Comparison of ENCODE assay signal across 1 cellular context in the genomic region with DNA sequence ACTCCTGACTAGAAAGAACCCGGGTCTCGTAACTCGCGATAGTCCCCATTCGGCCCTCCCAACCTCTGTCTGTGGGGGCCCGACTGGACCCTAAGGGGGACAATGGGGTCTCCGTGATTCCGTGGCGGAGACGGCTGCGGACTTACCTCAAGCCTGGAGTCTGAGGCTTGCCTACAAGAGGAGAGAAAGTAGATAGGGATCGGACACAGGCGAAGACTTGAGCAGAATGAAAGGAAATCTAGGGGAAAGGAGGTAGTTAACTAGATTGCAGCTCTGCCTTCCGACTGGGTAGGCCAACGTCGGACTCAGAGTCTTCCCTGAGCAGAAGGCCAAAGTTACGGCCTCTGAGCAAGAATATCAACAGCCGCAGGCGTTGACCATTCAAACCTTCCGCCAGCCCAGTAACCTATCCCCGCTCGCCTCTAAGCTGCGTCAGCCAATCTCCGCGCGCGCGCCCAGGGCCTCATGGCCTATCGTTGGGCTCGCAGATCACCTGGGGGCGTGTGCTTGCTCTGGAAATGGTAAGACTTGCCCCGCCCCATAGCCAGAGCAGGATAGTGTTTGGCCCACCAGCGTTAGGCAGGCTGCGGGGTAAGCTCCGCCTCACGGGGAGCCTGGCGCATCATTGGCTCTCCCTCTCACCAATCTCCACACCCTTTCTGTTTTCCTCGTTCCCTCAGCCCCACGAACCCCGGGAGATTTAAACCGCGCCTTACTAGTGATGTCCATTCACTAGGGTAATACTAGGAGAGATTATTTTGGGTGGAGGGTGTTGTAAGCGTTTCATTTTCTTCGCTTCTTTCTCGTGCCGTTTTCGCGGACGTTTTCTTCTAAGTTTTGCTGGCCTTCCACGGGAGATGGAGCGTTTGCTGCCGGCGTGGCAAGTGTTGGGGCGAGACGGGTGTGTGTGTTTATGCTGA.
TF ChIP-seq lines count a peak whose summit lies in the region.

A gene (minus strand): TSS at position 356 of the 920 bp plus-strand sequence. CDS start 624 bp downstream, outside the sequence.

TF ChIP-seq in HepG2, 621 proteins besides CTCF, POLR2A, EP300 and RAD21 (continued from another document and continues in another):
- TF ChIP-seq, protein P1, sequence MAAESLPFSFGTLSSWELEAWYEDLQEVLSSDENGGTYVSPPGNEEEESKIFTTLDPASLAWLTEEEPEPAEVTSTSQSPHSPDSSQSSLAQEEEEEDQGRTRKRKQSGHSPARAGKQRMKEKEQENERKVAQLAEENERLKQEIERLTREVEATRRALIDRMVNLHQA (CRISPR knock-in tag; IDR thresholded peaks at IDR 0.05), result no peak
- TF ChIP-seq ZNF136 (CRISPR knock-in tag; IDR thresholded peaks at IDR 0.05; ENCODE audit: low read depth) (peak; percentile 61; the same call in 1 of the 2 replicates), SAP130 (CRISPR knock-in tag; IDR thresholded peaks at IDR 0.05; ENCODE audit: low read depth) (peak; percentile 99), HNF4G (IDR thresholded peaks at IDR 0.05; ENCODE audit: borderline replicate concordance, low read depth, low read length) (0 out of 2 replicates have a peak, but pooled peaks have one; percentile 17), HNF4G (CRISPR knock-in tag; IDR thresholded peaks at IDR 0.05; ENCODE audit: borderline replicate concordance, low read depth) (no peak), CBX2 (IDR thresholded peaks at IDR 0.05; ENCODE audit: low read depth, low read length) (no peak), CBX2 (CRISPR knock-in tag; IDR thresholded peaks at IDR 0.05; ENCODE audit: low read depth) (0 out of 2 replicates have a peak, but pooled peaks have one; percentile 20), RBFOX2 (IDR thresholded peaks at IDR 0.05; ENCODE audit: low read depth, low read length) (0 out of 2 replicates have a peak, but pooled peaks have one; percentile 26), ZNF670 (CRISPR knock-in tag; IDR thresholded peaks at IDR 0.05; ENCODE audit: borderline replicate concordance) (no peak), ZNF160 (CRISPR knock-in tag; IDR thresholded peaks at IDR 0.05) (peak; percentile 72; the same call in 1 of the 2 replicates), NR2F1 (CRISPR knock-in tag; IDR thresholded peaks at IDR 0.05) (no peak), ZNF468 (CRISPR knock-in tag; IDR thresholded peaks at IDR 0.05) (no peak), FOSL1 (CRISPR knock-in tag; IDR thresholded peaks at IDR 0.05; ENCODE audit: borderline replicate concordance) (no peak), ZNF563 (CRISPR knock-in tag; IDR thresholded peaks at IDR 0.05) (no peak), CBFB (CRISPR knock-in tag; IDR thresholded peaks at IDR 0.05) (no peak), SP1 (IDR thresholded peaks at IDR 0.05) (no peak), SP1 (CRISPR knock-in tag; IDR thresholded peaks at IDR 0.05) (peak; percentile 60), GFI1 (CRISPR knock-in tag; IDR thresholded peaks at IDR 0.05; ENCODE audit: borderline replicate concordance) (no peak), ZNF547 (CRISPR knock-in tag; IDR thresholded peaks at IDR 0.05) (peak; percentile 35; the same call in 1 of the 2 replicates), TOPORS (CRISPR knock-in tag; IDR thresholded peaks at IDR 0.05) (peak; percentile 61; the same call in 1 of the 2 replicates), ZNF768 (CRISPR knock-in tag; IDR thresholded peaks at IDR 0.05) (no peak), ZNF501 (CRISPR knock-in tag; IDR thresholded peaks at IDR 0.05) (no peak), ETV6 (CRISPR knock-in tag; conservative IDR thresholded peaks at IDR 0.05) (no peak), FLYWCH1 (CRISPR knock-in tag; IDR thresholded peaks at IDR 0.05) (no peak), ZNF775 (CRISPR knock-in tag; IDR thresholded peaks at IDR 0.05; ENCODE audit: borderline replicate concordance) (no peak), SRY (CRISPR knock-in tag; IDR thresholded peaks at IDR 0.05) (0 out of 2 replicates have a peak, but pooled peaks have one; percentile 24), SALL1 (CRISPR knock-in tag; IDR thresholded peaks at IDR 0.05) (peak; percentile 65), ARNT2 (CRISPR knock-in tag; IDR thresholded peaks at IDR 0.05; ENCODE audit: low read depth) (peak; percentile 89), LCORL (IDR thresholded peaks at IDR 0.05) (no peak), LCORL (CRISPR knock-in tag; IDR thresholded peaks at IDR 0.05) (peak; percentile 28; the same call in 1 of the 2 replicates), ZNF761 (CRISPR knock-in tag; conservative IDR thresholded peaks at IDR 0.05) (0 out of 2 replicates have a peak, but pooled peaks have one; percentile 31), FOXK2 (IDR thresholded peaks at IDR 0.05) (peak; percentile 94), SRSF4 (IDR thresholded peaks at IDR 0.05; ENCODE audit: low read depth, low read length, poor library complexity, severe bottlenecking) (no peak)
- TF ChIP-seq, protein P2, sequence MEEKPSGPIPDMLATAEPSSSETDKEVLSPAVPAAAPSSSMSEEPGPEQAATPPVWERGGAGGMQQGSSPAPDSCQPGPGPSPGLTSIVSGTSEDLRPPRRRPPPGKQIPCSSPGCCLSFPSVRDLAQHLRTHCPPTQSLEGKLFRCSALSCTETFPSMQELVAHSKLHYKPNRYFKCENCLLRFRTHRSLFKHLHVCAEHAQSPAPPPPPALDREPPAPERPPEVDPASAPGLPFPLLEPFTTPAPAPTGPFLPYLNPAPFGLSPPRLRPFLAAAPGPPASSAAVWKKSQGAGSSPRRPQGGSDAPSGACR (CRISPR knock-in tag; IDR thresholded peaks at IDR 0.05), result no peak
- TF ChIP-seq, protein P3, sequence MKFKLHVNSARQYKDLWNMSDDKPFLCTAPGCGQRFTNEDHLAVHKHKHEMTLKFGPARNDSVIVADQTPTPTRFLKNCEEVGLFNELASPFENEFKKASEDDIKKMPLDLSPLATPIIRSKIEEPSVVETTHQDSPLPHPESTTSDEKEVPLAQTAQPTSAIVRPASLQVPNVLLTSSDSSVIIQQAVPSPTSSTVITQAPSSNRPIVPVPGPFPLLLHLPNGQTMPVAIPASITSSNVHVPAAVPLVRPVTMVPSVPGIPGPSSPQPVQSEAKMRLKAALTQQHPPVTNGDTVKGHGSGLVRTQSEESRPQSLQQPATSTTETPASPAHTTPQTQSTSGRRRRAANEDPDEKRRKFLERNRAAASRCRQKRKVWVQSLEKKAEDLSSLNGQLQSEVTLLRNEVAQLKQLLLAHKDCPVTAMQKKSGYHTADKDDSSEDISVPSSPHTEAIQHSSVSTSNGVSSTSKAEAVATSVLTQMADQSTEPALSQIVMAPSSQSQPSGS (CRISPR knock-in tag; IDR thresholded peaks at IDR 0.05), result 0 out of 2 replicates have a peak, but pooled peaks have one; percentile 13
- TF ChIP-seq, protein P4, sequence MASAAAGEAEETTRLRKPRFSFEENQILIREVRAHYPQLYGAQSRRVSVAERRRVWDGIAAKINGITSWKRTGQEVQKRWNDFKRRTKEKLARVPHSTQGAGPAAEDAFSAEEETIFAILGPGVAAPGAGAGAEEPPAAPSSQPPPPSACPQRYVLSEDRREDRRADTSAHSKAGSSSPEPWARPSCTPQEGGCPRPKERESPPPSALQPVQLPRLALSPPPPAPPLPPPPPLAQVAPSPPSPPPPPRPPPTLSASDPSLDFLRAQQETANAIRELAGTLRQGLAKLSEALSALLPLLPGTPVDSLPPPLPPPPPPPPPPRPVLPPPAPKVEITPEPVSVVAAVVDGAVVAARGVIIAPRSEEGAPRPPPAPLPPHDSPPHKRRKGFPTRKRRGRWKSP (CRISPR knock-in tag; IDR thresholded peaks at IDR 0.05), result peak; percentile 87; the same call in 1 of the 2 replicates
- TF ChIP-seq, protein P5, sequence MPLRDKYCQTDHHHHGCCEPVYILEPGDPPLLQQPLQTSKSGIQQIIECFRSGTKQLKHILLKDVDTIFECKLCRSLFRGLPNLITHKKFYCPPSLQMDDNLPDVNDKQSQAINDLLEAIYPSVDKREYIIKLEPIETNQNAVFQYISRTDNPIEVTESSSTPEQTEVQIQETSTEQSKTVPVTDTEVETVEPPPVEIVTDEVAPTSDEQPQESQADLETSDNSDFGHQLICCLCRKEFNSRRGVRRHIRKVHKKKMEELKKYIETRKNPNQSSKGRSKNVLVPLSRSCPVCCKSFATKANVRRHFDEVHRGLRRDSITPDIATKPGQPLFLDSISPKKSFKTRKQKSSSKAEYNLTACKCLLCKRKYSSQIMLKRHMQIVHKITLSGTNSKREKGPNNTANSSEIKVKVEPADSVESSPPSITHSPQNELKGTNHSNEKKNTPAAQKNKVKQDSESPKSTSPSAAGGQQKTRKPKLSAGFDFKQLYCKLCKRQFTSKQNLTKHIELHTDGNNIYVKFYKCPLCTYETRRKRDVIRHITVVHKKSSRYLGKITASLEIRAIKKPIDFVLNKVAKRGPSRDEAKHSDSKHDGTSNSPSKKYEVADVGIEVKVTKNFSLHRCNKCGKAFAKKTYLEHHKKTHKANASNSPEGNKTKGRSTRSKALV (CRISPR knock-in tag; IDR thresholded peaks at IDR 0.05), result 0 out of 2 replicates have a peak, but pooled peaks have one; percentile 55
- TF ChIP-seq, protein P6, sequence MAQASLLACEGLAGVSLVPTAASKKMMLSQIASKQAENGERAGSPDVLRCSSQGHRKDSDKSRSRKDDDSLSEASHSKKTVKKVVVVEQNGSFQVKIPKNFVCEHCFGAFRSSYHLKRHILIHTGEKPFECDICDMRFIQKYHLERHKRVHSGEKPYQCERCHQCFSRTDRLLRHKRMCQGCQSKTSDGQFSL (CRISPR knock-in tag; IDR thresholded peaks at IDR 0.05), result 0 out of 2 replicates have a peak, but pooled peaks have one; percentile 48
- TF ChIP-seq, protein P7, sequence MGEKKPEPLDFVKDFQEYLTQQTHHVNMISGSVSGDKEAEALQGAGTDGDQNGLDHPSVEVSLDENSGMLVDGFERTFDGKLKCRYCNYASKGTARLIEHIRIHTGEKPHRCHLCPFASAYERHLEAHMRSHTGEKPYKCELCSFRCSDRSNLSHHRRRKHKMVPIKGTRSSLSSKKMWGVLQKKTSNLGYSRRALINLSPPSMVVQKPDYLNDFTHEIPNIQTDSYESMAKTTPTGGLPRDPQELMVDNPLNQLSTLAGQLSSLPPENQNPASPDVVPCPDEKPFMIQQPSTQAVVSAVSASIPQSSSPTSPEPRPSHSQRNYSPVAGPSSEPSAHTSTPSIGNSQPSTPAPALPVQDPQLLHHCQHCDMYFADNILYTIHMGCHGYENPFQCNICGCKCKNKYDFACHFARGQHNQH (CRISPR knock-in tag; IDR thresholded peaks at IDR 0.05), result peak; percentile 18; the same call in 1 of the 2 replicates
- TF ChIP-seq, protein P8, sequence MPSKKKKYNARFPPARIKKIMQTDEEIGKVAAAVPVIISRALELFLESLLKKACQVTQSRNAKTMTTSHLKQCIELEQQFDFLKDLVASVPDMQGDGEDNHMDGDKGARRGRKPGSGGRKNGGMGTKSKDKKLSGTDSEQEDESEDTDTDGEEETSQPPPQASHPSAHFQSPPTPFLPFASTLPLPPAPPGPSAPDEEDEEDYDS (CRISPR knock-in tag; IDR thresholded peaks at IDR 0.05), result peak; percentile 88
- TF ChIP-seq, protein P9, sequence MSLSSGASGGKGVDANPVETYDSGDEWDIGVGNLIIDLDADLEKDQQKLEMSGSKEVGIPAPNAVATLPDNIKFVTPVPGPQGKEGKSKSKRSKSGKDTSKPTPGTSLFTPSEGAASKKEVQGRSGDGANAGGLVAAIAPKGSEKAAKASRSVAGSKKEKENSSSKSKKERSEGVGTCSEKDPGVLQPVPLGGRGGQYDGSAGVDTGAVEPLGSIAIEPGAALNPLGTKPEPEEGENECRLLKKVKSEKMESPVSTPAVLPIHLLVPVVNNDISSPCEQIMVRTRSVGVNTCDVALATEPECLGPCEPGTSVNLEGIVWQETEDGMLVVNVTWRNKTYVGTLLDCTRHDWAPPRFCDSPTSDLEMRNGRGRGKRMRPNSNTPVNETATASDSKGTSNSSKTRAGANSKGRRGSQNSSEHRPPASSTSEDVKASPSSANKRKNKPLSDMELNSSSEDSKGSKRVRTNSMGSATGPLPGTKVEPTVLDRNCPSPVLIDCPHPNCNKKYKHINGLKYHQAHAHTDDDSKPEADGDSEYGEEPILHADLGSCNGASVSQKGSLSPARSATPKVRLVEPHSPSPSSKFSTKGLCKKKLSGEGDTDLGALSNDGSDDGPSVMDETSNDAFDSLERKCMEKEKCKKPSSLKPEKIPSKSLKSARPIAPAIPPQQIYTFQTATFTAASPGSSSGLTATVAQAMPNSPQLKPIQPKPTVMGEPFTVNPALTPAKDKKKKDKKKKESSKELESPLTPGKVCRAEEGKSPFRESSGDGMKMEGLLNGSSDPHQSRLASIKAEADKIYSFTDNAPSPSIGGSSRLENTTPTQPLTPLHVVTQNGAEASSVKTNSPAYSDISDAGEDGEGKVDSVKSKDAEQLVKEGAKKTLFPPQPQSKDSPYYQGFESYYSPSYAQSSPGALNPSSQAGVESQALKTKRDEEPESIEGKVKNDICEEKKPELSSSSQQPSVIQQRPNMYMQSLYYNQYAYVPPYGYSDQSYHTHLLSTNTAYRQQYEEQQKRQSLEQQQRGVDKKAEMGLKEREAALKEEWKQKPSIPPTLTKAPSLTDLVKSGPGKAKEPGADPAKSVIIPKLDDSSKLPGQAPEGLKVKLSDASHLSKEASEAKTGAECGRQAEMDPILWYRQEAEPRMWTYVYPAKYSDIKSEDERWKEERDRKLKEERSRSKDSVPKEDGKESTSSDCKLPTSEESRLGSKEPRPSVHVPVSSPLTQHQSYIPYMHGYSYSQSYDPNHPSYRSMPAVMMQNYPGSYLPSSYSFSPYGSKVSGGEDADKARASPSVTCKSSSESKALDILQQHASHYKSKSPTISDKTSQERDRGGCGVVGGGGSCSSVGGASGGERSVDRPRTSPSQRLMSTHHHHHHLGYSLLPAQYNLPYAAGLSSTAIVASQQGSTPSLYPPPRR (CRISPR knock-in tag; IDR thresholded peaks at IDR 0.05; ENCODE audit: borderline replicate concordance), result no peak; the same call in 1 of the 2 replicates
- TF ChIP-seq, protein P10, sequence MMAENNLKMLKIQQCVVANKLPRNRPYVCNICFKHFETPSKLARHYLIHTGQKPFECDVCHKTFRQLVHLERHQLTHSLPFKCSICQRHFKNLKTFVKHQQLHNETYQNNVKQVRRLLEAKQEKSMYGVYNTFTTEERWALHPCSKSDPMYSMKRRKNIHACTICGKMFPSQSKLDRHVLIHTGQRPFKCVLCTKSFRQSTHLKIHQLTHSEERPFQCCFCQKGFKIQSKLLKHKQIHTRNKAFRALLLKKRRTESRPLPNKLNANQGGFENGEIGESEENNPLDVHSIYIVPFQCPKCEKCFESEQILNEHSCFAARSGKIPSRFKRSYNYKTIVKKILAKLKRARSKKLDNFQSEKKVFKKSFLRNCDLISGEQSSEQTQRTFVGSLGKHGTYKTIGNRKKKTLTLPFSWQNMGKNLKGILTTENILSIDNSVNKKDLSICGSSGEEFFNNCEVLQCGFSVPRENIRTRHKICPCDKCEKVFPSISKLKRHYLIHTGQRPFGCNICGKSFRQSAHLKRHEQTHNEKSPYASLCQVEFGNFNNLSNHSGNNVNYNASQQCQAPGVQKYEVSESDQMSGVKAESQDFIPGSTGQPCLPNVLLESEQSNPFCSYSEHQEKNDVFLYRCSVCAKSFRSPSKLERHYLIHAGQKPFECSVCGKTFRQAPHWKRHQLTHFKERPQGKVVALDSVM (CRISPR knock-in tag; IDR thresholded peaks at IDR 0.05), result peak; percentile 11; the same call in 1 of the 2 replicates
- TF ChIP-seq, protein P11, sequence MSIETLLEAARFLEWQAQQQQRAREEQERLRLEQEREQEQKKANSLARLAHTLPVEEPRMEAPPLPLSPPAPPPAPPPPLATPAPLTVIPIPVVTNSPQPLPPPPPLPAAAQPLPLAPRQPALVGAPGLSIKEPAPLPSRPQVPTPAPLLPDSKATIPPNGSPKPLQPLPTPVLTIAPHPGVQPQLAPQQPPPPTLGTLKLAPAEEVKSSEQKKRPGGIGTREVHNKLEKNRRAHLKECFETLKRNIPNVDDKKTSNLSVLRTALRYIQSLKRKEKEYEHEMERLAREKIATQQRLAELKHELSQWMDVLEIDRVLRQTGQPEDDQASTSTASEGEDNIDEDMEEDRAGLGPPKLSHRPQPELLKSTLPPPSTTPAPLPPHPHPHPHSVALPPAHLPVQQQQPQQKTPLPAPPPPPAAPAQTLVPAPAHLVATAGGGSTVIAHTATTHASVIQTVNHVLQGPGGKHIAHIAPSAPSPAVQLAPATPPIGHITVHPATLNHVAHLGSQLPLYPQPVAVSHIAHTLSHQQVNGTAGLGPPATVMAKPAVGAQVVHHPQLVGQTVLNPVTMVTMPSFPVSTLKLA (IDR thresholded peaks at IDR 0.05), result peak; percentile 67
